1 cellular context compared by ENCODE assay signal in genomic region chr6:56843476-56844349, GRCh38.
TF ChIP-seq lines count a peak whose summit lies in the region.

No MANE protein-coding gene starts in this region.

TF ChIP-seq in HEK293, 187 proteins besides CTCF, POLR2A, EP300 and RAD21 (continued from another document and continues in another):
- TF ChIP-seq, protein P1, sequence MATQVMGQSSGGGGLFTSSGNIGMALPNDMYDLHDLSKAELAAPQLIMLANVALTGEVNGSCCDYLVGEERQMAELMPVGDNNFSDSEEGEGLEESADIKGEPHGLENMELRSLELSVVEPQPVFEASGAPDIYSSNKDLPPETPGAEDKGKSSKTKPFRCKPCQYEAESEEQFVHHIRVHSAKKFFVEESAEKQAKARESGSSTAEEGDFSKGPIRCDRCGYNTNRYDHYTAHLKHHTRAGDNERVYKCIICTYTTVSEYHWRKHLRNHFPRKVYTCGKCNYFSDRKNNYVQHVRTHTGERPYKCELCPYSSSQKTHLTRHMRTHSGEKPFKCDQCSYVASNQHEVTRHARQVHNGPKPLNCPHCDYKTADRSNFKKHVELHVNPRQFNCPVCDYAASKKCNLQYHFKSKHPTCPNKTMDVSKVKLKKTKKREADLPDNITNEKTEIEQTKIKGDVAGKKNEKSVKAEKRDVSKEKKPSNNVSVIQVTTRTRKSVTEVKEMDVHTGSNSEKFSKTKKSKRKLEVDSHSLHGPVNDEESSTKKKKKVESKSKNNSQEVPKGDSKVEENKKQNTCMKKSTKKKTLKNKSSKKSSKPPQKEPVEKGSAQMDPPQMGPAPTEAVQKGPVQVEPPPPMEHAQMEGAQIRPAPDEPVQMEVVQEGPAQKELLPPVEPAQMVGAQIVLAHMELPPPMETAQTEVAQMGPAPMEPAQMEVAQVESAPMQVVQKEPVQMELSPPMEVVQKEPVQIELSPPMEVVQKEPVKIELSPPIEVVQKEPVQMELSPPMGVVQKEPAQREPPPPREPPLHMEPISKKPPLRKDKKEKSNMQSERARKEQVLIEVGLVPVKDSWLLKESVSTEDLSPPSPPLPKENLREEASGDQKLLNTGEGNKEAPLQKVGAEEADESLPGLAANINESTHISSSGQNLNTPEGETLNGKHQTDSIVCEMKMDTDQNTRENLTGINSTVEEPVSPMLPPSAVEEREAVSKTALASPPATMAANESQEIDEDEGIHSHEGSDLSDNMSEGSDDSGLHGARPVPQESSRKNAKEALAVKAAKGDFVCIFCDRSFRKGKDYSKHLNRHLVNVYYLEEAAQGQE (tag by site-specific recombination; IDR thresholded peaks at IDR 0.05): no peak
- TF ChIP-seq, protein P2, sequence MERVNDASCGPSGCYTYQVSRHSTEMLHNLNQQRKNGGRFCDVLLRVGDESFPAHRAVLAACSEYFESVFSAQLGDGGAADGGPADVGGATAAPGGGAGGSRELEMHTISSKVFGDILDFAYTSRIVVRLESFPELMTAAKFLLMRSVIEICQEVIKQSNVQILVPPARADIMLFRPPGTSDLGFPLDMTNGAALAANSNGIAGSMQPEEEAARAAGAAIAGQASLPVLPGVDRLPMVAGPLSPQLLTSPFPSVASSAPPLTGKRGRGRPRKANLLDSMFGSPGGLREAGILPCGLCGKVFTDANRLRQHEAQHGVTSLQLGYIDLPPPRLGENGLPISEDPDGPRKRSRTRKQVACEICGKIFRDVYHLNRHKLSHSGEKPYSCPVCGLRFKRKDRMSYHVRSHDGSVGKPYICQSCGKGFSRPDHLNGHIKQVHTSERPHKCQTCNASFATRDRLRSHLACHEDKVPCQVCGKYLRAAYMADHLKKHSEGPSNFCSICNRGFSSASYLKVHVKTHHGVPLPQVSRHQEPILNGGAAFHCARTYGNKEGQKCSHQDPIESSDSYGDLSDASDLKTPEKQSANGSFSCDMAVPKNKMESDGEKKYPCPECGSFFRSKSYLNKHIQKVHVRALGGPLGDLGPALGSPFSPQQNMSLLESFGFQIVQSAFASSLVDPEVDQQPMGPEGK (tag by site-specific recombination; IDR thresholded peaks at IDR 0.05): peak; percentile 87
- TF ChIP-seq ZNF274 (IDR thresholded peaks at IDR 0.05; ENCODE audit: low read length) (no peak), ZNF274 (tag by site-specific recombination; IDR thresholded peaks at IDR 0.05; ENCODE audit: borderline replicate concordance) (no peak), ZNF26 (tag by site-specific recombination; IDR thresholded peaks at IDR 0.05) (no peak), ZNF658 (tag by site-specific recombination; IDR thresholded peaks at IDR 0.05) (no peak), ZNF324 (tag by site-specific recombination; IDR thresholded peaks at IDR 0.05) (no peak), ZNF670 (tag by site-specific recombination; IDR thresholded peaks at IDR 0.05; ENCODE audit: low read depth) (no peak), HOXA7 (CRISPR knock-in tag; IDR thresholded peaks at IDR 0.05; ENCODE audit: borderline replicate concordance) (no peak), ZNF174 (tag by site-specific recombination; IDR thresholded peaks at IDR 0.05) (no peak), ZNF776 (tag by site-specific recombination; IDR thresholded peaks at IDR 0.05; ENCODE audit: borderline replicate concordance) (no peak), ZNF157 (tag by site-specific recombination; IDR thresholded peaks at IDR 0.05) (no peak), ZNF629 (tag by site-specific recombination; IDR thresholded peaks at IDR 0.05) (peak; percentile 58), ZNF623 (tag by site-specific recombination; IDR thresholded peaks at IDR 0.05) (no peak), ZNF354C (tag by site-specific recombination; IDR thresholded peaks at IDR 0.05; ENCODE audit: borderline replicate concordance, low read depth) (no peak), ZNF221 (tag by site-specific recombination; IDR thresholded peaks at IDR 0.05; ENCODE audit: borderline replicate concordance) (no peak), ZNF140 (tag by site-specific recombination; IDR thresholded peaks at IDR 0.05) (no peak), ZNF544 (tag by site-specific recombination; IDR thresholded peaks at IDR 0.05) (no peak), ZNF433 (tag by site-specific recombination; IDR thresholded peaks at IDR 0.05; ENCODE audit: low read depth) (no peak), BCL6B (tag by site-specific recombination; IDR thresholded peaks at IDR 0.05) (no peak), GLIS1 (tag by site-specific recombination; IDR thresholded peaks at IDR 0.05) (peak; percentile 94), ZBTB48 (tag by site-specific recombination; IDR thresholded peaks at IDR 0.05) (peak; percentile 97), KLF10 (tag by site-specific recombination; IDR thresholded peaks at IDR 0.05) (no peak), ZNF791 (tag by site-specific recombination; IDR thresholded peaks at IDR 0.05) (no peak), ZNF837 (tag by site-specific recombination; IDR thresholded peaks at IDR 0.05) (no peak), ZNF701 (tag by site-specific recombination; IDR thresholded peaks at IDR 0.05) (no peak), ZNF585B (tag by site-specific recombination; IDR thresholded peaks at IDR 0.05) (no peak), ZBTB17 (tag by site-specific recombination; IDR thresholded peaks at IDR 0.05) (peak; percentile 73), PBX3 (CRISPR knock-in tag; IDR thresholded peaks at IDR 0.05) (no peak), ZNF391 (tag by site-specific recombination; IDR thresholded peaks at IDR 0.05; ENCODE audit: borderline replicate concordance, low read depth) (peak; percentile 39; the same call in 1 of the 2 replicates), ZFP3 (tag by site-specific recombination; IDR thresholded peaks at IDR 0.05; ENCODE audit: low read depth) (no peak), ZNF521 (tag by site-specific recombination; IDR thresholded peaks at IDR 0.05) (no peak), KLF7 (tag by site-specific recombination; IDR thresholded peaks at IDR 0.05; ENCODE audit: borderline replicate concordance) (peak; percentile 100), ZNF561 (tag by site-specific recombination; IDR thresholded peaks at IDR 0.05; ENCODE audit: borderline replicate concordance) (peak; percentile 69; the same call in 1 of the 2 replicates), ZNF426 (tag by site-specific recombination; IDR thresholded peaks at IDR 0.05) (no peak), ZFHX2 (tag by site-specific recombination; conservative IDR thresholded peaks at IDR 0.05) (peak; percentile 53; the same call in 1 of the 2 replicates), ZNF660 (tag by site-specific recombination; IDR thresholded peaks at IDR 0.05) (no peak), ZNF404 (tag by site-specific recombination; IDR thresholded peaks at IDR 0.05) (no peak), ZBTB6 (tag by site-specific recombination; IDR thresholded peaks at IDR 0.05) (no peak), ZNF555 (tag by site-specific recombination; conservative IDR thresholded peaks at IDR 0.05) (no peak), ZSCAN16 (tag by site-specific recombination; IDR thresholded peaks at IDR 0.05) (no peak), ZNF473 (tag by site-specific recombination; IDR thresholded peaks at IDR 0.05) (no peak), GFI1B (tag by site-specific recombination; IDR thresholded peaks at IDR 0.05) (no peak), HOXC10 (CRISPR knock-in tag; IDR thresholded peaks at IDR 0.05) (no peak; the same call in 1 of the 2 replicates), ZNF19 (tag by site-specific recombination; IDR thresholded peaks at IDR 0.05; ENCODE audit: low read depth) (no peak), OVOL3 (tag by site-specific recombination; IDR thresholded peaks at IDR 0.05) (no peak)
- TF ChIP-seq, protein P3, sequence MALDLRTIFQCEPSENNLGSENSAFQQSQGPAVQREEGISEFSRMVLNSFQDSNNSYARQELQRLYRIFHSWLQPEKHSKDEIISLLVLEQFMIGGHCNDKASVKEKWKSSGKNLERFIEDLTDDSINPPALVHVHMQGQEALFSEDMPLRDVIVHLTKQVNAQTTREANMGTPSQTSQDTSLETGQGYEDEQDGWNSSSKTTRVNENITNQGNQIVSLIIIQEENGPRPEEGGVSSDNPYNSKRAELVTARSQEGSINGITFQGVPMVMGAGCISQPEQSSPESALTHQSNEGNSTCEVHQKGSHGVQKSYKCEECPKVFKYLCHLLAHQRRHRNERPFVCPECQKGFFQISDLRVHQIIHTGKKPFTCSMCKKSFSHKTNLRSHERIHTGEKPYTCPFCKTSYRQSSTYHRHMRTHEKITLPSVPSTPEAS (tag by site-specific recombination; IDR thresholded peaks at IDR 0.05): no peak
- TF ChIP-seq, protein P4, sequence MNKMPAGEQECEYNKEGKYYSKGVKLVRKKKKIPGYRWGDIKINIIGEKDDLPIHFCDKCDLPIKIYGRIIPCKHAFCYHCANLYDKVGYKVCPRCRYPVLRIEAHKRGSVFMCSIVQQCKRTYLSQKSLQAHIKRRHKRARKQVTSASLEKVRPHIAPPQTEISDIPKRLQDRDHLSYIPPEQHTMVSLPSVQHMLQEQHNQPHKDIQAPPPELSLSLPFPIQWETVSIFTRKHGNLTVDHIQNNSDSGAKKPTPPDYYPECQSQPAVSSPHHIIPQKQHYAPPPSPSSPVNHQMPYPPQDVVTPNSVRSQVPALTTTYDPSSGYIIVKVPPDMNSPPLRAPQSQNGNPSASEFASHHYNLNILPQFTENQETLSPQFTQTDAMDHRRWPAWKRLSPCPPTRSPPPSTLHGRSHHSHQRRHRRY (tag by site-specific recombination; IDR thresholded peaks at IDR 0.05): no peak
- TF ChIP-seq, protein P5, sequence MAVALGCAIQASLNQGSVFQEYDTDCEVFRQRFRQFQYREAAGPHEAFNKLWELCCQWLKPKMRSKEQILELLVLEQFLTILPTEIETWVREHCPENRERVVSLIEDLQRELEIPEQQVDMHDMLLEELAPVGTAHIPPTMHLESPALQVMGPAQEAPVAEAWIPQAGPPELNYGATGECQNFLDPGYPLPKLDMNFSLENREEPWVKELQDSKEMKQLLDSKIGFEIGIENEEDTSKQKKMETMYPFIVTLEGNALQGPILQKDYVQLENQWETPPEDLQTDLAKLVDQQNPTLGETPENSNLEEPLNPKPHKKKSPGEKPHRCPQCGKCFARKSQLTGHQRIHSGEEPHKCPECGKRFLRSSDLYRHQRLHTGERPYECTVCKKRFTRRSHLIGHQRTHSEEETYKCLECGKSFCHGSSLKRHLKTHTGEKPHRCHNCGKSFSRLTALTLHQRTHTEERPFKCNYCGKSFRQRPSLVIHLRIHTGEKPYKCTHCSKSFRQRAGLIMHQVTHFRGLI (tag by site-specific recombination; IDR thresholded peaks at IDR 0.05): no peak
- TF ChIP-seq, protein P6, sequence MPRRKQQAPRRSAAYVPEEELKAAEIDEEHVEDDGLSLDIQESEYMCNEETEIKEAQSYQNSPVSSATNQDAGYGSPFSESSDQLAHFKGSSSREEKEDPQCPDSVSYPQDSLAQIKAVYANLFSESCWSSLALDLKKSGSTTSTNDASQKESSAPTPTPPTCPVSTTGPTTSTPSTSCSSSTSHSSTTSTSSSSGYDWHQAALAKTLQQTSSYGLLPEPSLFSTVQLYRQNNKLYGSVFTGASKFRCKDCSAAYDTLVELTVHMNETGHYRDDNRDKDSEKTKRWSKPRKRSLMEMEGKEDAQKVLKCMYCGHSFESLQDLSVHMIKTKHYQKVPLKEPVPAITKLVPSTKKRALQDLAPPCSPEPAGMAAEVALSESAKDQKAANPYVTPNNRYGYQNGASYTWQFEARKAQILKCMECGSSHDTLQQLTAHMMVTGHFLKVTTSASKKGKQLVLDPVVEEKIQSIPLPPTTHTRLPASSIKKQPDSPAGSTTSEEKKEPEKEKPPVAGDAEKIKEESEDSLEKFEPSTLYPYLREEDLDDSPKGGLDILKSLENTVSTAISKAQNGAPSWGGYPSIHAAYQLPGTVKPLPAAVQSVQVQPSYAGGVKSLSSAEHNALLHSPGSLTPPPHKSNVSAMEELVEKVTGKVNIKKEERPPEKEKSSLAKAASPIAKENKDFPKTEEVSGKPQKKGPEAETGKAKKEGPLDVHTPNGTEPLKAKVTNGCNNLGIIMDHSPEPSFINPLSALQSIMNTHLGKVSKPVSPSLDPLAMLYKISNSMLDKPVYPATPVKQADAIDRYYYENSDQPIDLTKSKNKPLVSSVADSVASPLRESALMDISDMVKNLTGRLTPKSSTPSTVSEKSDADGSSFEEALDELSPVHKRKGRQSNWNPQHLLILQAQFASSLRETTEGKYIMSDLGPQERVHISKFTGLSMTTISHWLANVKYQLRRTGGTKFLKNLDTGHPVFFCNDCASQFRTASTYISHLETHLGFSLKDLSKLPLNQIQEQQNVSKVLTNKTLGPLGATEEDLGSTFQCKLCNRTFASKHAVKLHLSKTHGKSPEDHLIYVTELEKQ (tag by site-specific recombination; IDR thresholded peaks at IDR 0.05; ENCODE audit: borderline replicate concordance): no peak
